Comparison of ENCODE assay signal across 15 cellular contexts in the genomic region with DNA sequence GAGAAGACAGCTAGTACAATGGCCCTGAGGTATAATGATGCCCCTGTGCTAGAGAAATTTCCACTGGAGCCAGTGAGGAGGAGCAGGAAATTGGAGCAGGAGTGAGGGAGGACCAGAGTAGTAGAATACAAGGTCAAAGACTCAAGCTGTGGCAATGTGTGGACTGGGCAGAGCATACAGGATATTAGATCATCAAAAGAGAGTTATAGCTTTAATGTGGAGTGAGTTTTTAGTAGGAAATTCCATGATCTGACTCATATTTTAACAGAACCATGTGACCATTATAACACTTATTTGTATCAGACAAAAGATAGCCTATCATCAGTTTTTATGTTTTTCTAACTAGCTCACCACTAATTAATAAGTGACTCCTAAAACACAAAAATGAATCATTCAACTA.
DNase-seq lines count a peak whose midpoint lies in the region; ATAC-seq and TF ChIP-seq lines count a peak whose summit lies in the region.
"Had no signal": no experiment of that assay in that cellular context is flagged by ENCODE, and none has a peak within 500 bp of the region (broad histone marks: within the 10 kb centered on the region; RNA-seq: fewer than 3 reads in every experiment).

No MANE protein-coding gene starts in this region.

- H3K4me3 ChIP-seq in PC-3 (ENCODE audit: low read length) (no peak overlapping the region), mucosa of descending colon (no peak overlapping the region)
- H3K4me3 ChIP-seq: K562, left ventricle myocardium inferior, pancreas, SJCRH30, testis had no signal

- intact Hi-C loops in PC-3 (cut with micrococcal nuclease) (no loop called here), mucosa of descending colon (cut with DNase I, micrococcal nuclease) (no loop called here)

- H3K4me1 ChIP-seq in PC-3 (ENCODE audit: insufficient read depth, low read length) (peaks cover 13% of the 10 kb centered on the region), mucosa of descending colon (ENCODE audit: low read depth) (no peaks in the 10 kb centered on the region)
- H3K4me1 ChIP-seq: left ventricle myocardium inferior, pancreas, SJCRH30, testis had no signal

- CTCF ChIA-PET in PC-3 (lab: Charles Lee): no interaction called here

- H3K27ac ChIP-seq in PC-3 (ENCODE audit: low read length): peak overlapping the region; percentile 56
- H3K27ac ChIP-seq: left ventricle myocardium inferior, pancreas, SJCRH30, testis had no signal

- H3K9me2 ChIP-seq in PC-3 (replicated peaks; ENCODE audit: low read length): no peaks in the 10 kb centered on the region

- H3K9ac ChIP-seq in PC-3 (ENCODE audit: low read length): no peak overlapping the region

- no peak overlapping the region for H3K4me2 ChIP-seq in PC-3 (ENCODE audit: low read length)

- BruUV-seq in PC-3 (replicated peaks; lab: Mats Ljungman, UMichigan): no TSS peak

- DNase-seq in G401 (ENCODE audit: low spot score) (peak; percentile 47), PC-3 (peak; percentile 78), dermis microvascular lymphatic vessel endothelial cell (ENCODE audit: low read depth in 2 of 2) (peak; percentile 85 to 97), pulmonary artery endothelial cell (ENCODE audit: low read depth, low spot score) (peak; percentile 75), Ammon's horn (ENCODE audit: low spot score) (no peak), mucosa of descending colon (no peak), activated T-cell treated with anti-CD3 and anti-CD28 coated beads for 4 hours (no peak)
- no peak for DNase-seq in activated T-cell treated with anti-CD3 and anti-CD28 coated beads, Interleukin-2, amount 50 U/mL, for 48 hours
- DNase-seq: activated CD4-positive, alpha-beta T cell treated with anti-CD3 and anti-CD28 coated beads for 1 hour; activated naive CD4-positive, alpha-beta T cell treated with anti-CD3 and anti-CD28 coated beads for 36 hours; left ventricle myocardium inferior; pancreas; SJCRH30; testis had no signal

- peaks cover 4% of the 10 kb centered on the region; the same call in 1 of the 2 replicates for H3K36me3 ChIP-seq in PC-3 (ENCODE audit: low read depth, low read length)
- H3K36me3 ChIP-seq in mucosa of descending colon (ENCODE audit: low read depth): no peaks in the 10 kb centered on the region
- H3K36me3 ChIP-seq: left ventricle myocardium inferior, pancreas, SJCRH30 had no signal

- no peak for TF ChIP-seq CTCF in PC-3 (conservative IDR thresholded peaks at IDR 0.05; ENCODE audit: low read depth, low read length)
- TF ChIP-seq CTCF in mucosa of descending colon (IDR thresholded peaks at IDR 0.05): no peak

- ATAC-seq in PC-3 (peak; percentile 100), mucosa of descending colon (no peak)
- ATAC-seq: K562 had no signal

- H3K27me3 ChIP-seq in PC-3 (ENCODE audit: low read length): no peaks in the 10 kb centered on the region
- H3K27me3 ChIP-seq: pancreas, SJCRH30, testis had no signal

- H4K20me1 ChIP-seq in PC-3 (ENCODE audit: low read length): no peaks in the 10 kb centered on the region

- in situ Hi-C loops in G401 (cut with HindIII; ENCODE audit: low sequenced_read_pairs): no loop called here

- H3F3A ChIP-seq in PC-3 (ENCODE audit: low read length, unreplicated experiment): peaks cover 6% of the 10 kb centered on the region

- H3K9me3 ChIP-seq in PC-3 (ENCODE audit: low read length): peaks cover 12% of the 10 kb centered on the region
- H3K9me3 ChIP-seq in mucosa of descending colon: peaks cover 8% of the 10 kb centered on the region
- H3K9me3 ChIP-seq: pancreas, testis had no signal

- POLR2A ChIA-PET in PC-3 (lab: Charles Lee; ENCODE audit: unreplicated experiment): no interaction called here

- H3K79me2 ChIP-seq in PC-3 (ENCODE audit: low read length): no peaks in the 10 kb centered on the region

- no peak overlapping the region for H2AFZ ChIP-seq in PC-3 (ENCODE audit: low read length)

Comparison
In these comparisons a context has a peak if more than half of its experiments do, and no peak if none do; other contexts are left out.
1. DNase-seq: peak in G401 (single experiment), PC-3 (single experiment), dermis microvascular lymphatic vessel endothelial cell (2 of 2) and pulmonary artery endothelial cell (single experiment); none in Ammon's horn (single experiment), mucosa of descending colon (0 of 3), activated T-cell treated with anti-CD3 and anti-CD28 coated beads for 4 hours (single experiment) and activated T-cell treated with anti-CD3 and anti-CD28 coated beads, Interleukin-2, amount 50 U/mL, for 48 hours (0 of 2).